ENCODE assay signal across 8 cellular contexts in genomic region chr9:129489838-129490582, GRCh38.
DNase-seq lines count a peak whose midpoint lies in the region; ATAC-seq and TF ChIP-seq lines count a peak whose summit lies in the region.

No MANE protein-coding gene starts in this region.

- H3K4me2 ChIP-seq in GM23248 (ENCODE audit: unreplicated experiment): peak overlapping the region; percentile 95

- 11 to 12% methylated on average over 15 of the region's 15 CpGs for WGBS in GM23248 (ENCODE audit: low coverage in 1 of 2, low lambda C conversion rate in 2 of 2, missing lambda C conversion rate in 2 of 2), 2 experiments

- H3K9me3 ChIP-seq in GM23248 (ENCODE audit: low read depth) (no peaks in the 10 kb centered on the region), vagina (no peaks in the 10 kb centered on the region)

- H3K4me1 ChIP-seq in GM23248 (ENCODE audit: insufficient read depth): peaks cover 59% of the 10 kb centered on the region
- peaks cover 82% of the 10 kb centered on the region for H3K4me1 ChIP-seq in vagina

- TF ChIP-seq POLR2A in vagina (IDR thresholded peaks at IDR 0.05): peak in 1 of 2 donors; percentile 13

- no peaks in the 10 kb centered on the region for H4K20me1 ChIP-seq in GM23248 (ENCODE audit: insufficient read depth)

- no peak for ATAC-seq in GM21737 (IDR thresholded peaks at IDR 0.05; ENCODE audit: unreplicated experiment)
- ATAC-seq in left lobe of liver: no peak

- H3K4me3 ChIP-seq in GM23248: peak overlapping the region; percentile 70
- peak overlapping the region; percentile 53 for H3K4me3 ChIP-seq in vagina

- no peaks in the 10 kb centered on the region for H3K36me3 ChIP-seq in GM23248 (ENCODE audit: low read depth)
- no peaks in the 10 kb centered on the region for H3K36me3 ChIP-seq in vagina

- H2AFZ ChIP-seq in GM23248: no peak overlapping the region

- H3K27me3 Mint-ChIP-seq in endothelial cell (ENCODE audit: unreplicated experiment): peaks cover 28% of the 10 kb centered on the region
- H3K27me3 Mint-ChIP-seq in neural crest cell (ENCODE audit: low read depth): no peaks in the 10 kb centered on the region

- no peak for TF ChIP-seq CTCF in endothelial cell (IDR thresholded peaks at IDR 0.05; ENCODE audit: unreplicated experiment)
- TF ChIP-seq CTCF in neural crest cell (conservative IDR thresholded peaks at IDR 0.05): no peak
- no peak for TF ChIP-seq CTCF in vagina (IDR thresholded peaks at IDR 0.05)

- H3K27ac ChIP-seq in GM23248 (peak overlapping the region; percentile 100), vagina (peak overlapping the region; percentile 99)

- H3K4me3 Mint-ChIP-seq in endothelial cell (ENCODE audit: unreplicated experiment) (peak overlapping the region; percentile 72), neural crest cell (peak overlapping the region; percentile 85)

- H3K4me1 Mint-ChIP-seq in endothelial cell (ENCODE audit: unreplicated experiment): peaks cover 36% of the 10 kb centered on the region
- H3K4me1 Mint-ChIP-seq in neural crest cell: peaks cover 59% of the 10 kb centered on the region

- intact Hi-C loops in vagina (cut with DNase I): no loop called here

- H3K27ac Mint-ChIP-seq in endothelial cell (ENCODE audit: unreplicated experiment): peak overlapping the region; percentile 10
- peak overlapping the region; percentile 81 for H3K27ac Mint-ChIP-seq in neural crest cell (ENCODE audit: unreplicated experiment)

- in situ Hi-C loops in GM23248 (cut with MboI): loop anchor here (10.0 kb wide), 2 partner anchors 115 to 315 kb away; partner anchors contain the start of gene IER5L

- peaks cover 25% of the 10 kb centered on the region for H3K79me2 ChIP-seq in GM23248 (ENCODE audit: insufficient read depth)

- peak overlapping the region; percentile 97 for H3K9ac ChIP-seq in GM23248

- peaks cover 41% of the 10 kb centered on the region for H3F3A ChIP-seq in GM23248 (ENCODE audit: insufficient read depth)

- DNase-seq in GM23248 (peak; percentile 55), endothelial cell (ENCODE audit: low spot score) (no peak), neural crest cell (ENCODE audit: low read depth, low spot score) (no peak), vagina (ENCODE audit: extremely low spot score in 2 of 2) (no peak), NCI-H2107 (lab: John Stamatoyannopoulos, UW) (no peak), left lobe of liver (ENCODE audit: low spot score) (no peak)
- peak; percentile 49 to 61 for DNase-seq in activated CD4-positive, alpha-beta T cell treated with anti-CD3 and anti-CD28 coated beads, Interleukin-2, amount 50 U/mL, for 48 hours

- H3K9me2 ChIP-seq in GM23248 (ENCODE audit: insufficient read depth): no peaks in the 10 kb centered on the region

- H3K36me3 Mint-ChIP-seq in endothelial cell (ENCODE audit: low read depth, unreplicated experiment): no peaks in the 10 kb centered on the region
- H3K36me3 Mint-ChIP-seq in neural crest cell (ENCODE audit: low read depth): no peaks in the 10 kb centered on the region

- no peaks in the 10 kb centered on the region for H3K9me3 Mint-ChIP-seq in endothelial cell (ENCODE audit: unreplicated experiment)
- H3K9me3 Mint-ChIP-seq in neural crest cell: no peaks in the 10 kb centered on the region

- H3K27me3 ChIP-seq in GM23248 (replicated peaks; ENCODE audit: insufficient read depth): no peaks in the 10 kb centered on the region
- no peaks in the 10 kb centered on the region for H3K27me3 ChIP-seq in vagina

Comparison
In these comparisons a context has a peak if more than half of its experiments do, and no peak if none do; other contexts are left out.
1. DNase-seq: peak in GM23248 (single experiment) and activated CD4-positive, alpha-beta T cell treated with anti-CD3 and anti-CD28 coated beads, Interleukin-2, amount 50 U/mL, for 48 hours (2 of 2); none in endothelial cell (single experiment), neural crest cell (single experiment), vagina (0 of 2), NCI-H2107 (single experiment) and left lobe of liver (single experiment).